In the genomic region with DNA sequence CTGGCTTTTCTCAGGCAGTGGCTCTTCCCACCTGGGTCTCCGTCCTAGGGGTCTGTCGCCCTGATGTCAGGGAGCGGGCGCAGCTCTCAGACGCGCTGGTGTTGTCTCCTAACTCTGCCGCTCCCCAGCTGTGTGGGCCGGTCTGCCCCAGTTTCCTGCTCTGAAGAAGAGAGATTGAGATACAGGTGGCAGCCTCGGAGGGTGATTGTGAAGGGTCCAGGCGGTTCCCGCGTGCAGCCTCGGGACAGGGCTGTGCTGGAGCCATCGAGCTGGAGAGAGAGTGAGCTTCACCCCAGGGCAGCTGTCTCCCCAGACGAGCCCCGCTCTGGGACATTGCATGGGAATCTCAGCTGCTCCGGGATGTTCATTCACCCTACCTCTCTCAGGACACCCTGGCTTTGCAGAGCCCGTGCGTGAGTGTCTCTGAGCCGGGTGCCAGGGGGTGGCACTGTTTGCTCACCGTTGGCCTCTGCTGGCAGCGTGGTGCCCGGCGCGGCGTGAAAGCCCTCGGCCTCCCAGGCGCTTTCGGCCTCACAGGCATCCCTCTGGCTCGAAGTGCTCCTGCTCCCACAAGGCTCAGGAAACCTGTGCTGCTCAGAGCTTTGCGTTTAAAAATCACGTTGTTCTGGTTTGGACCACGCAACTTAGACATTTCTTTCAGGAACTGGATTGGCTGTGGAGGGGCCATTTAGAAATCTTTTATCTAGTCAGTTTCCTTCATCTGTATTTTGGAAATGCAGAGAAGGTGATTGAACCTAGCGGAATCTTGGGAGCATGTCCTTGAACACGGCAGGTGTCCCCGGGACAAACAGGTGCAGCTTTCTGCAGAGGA, we compare ENCODE assay signal across 8 cellular contexts. TPM values are rescaled to one million over a fixed set of nuclear protein-coding genes. Genes with fewer than 3 reads are reported as not detected.
DNase-seq lines count a peak whose midpoint lies in the region; ATAC-seq, FAIRE-seq and TF ChIP-seq lines count a peak whose summit lies in the region.

No MANE protein-coding gene starts in this region.

- DNase-seq in AML-193 (lab: John Stamatoyannopoulos, UW) (peak; percentile 52 to 69), Panc1 (ENCODE audit: low read depth, low spot score) (no peak), K562 (ENCODE audit: extremely low read depth in 1 of 4, low spot score in 3 of 4) (no peak), kidney epithelial cell (ENCODE audit: low read depth) (no peak), substantia nigra (lab: John Stamatoyannopoulos, UW) (peak in 40 of 49 donors; percentile 5 to 84 (median 44)), KG1 (lab: John Stamatoyannopoulos, UW) (no peak)

- no peak overlapping the region for H3K27ac ChIP-seq in Panc1 (ENCODE audit: low read length)
- H3K27ac ChIP-seq in K562 (ENCODE audit: extremely low read depth, low read depth, low read length): no peak overlapping the region
- H3K27ac ChIP-seq in substantia nigra (ENCODE audit: low read depth, low read length, poor library complexity, severe bottlenecking): no peak overlapping the region

- BruUV-seq in Panc1 (replicated peaks; lab: Mats Ljungman, UMichigan) (no TSS peak), K562 (replicated peaks; lab: Mats Ljungman, UMichigan) (no TSS peak)

- H3K9me3 ChIP-seq in Panc1 (ENCODE audit: control insufficient read depth, insufficient read depth, low read depth, low read length): no peaks in the 10 kb centered on the region
- no peaks in the 10 kb centered on the region for H3K9me3 ChIP-seq in K562 (replicated peaks; ENCODE audit: control insufficient read depth, insufficient read depth, low read depth, low read length)

- no peak for FAIRE-seq in K562 (lab: Jason Lieb, UNC)

- peak overlapping the region in 1 of 2 experiments; percentile 4; a peak in 1 of 4 replicates for H3K9ac ChIP-seq in K562 (ENCODE audit: insufficient read depth in 1 of 2, low read depth in 2 of 2, low read length in 2 of 2)

- no peaks in the 10 kb centered on the region for H3K36me3 ChIP-seq in Panc1 (ENCODE audit: control insufficient read depth, insufficient read depth, low read length)
- H3K36me3 ChIP-seq in K562 (ENCODE audit: control insufficient read depth, insufficient read depth, low read length): no peaks in the 10 kb centered on the region
- no peaks in the 10 kb centered on the region for H3K36me3 ChIP-seq in kidney epithelial cell (ENCODE audit: control insufficient read depth, insufficient read depth, low read length)

- no peak for TF ChIP-seq RAD21 in K562 (CRISPR knock-in tag; conservative IDR thresholded peaks at IDR 0.05 in 1 of 2, IDR thresholded peaks at IDR 0.05 in 1 of 2)

- H4K20me1 ChIP-seq in K562 (replicated peaks; ENCODE audit: control insufficient read depth, insufficient read depth, low read length): no peaks in the 10 kb centered on the region

- H3K9me1 ChIP-seq in K562 (ENCODE audit: control insufficient read depth, insufficient read depth, low read length): no peaks in the 10 kb centered on the region

- H3K4me3 ChIP-seq in Panc1 (ENCODE audit: low read depth in 2 of 2, low read length in 2 of 2) (no peak overlapping the region), K562 (no peak overlapping the region), kidney epithelial cell (ENCODE audit: low read depth, low read length) (no peak overlapping the region)

- whole genome bisulfite sequencing in K562 (ENCODE audit: insufficient coverage, low coverage, missing lambda C conversion rate): 3% methylated on average over 35 of the region's 36 CpGs

- intact Hi-C loops in Panc1 (cut with micrococcal nuclease; ENCODE audit: unreplicated experiment): loop anchor here (5.0 kb wide), 1 partner anchor 218 kb away; no protein-coding TSS in a partner anchor
- intact Hi-C loops in K562 (cut with micrococcal nuclease): no loop called here

- H3K4me2 ChIP-seq in K562 (ENCODE audit: insufficient read depth, low read length): no peak overlapping the region

- TF ChIP-seq POLR2A in K562 (conservative IDR thresholded peaks at IDR 0.05): no peak

- H2AFZ ChIP-seq in K562 (ENCODE audit: low read depth, low read length): no peak overlapping the region

- peaks cover 4% of the 10 kb centered on the region; the same call in 1 of the 2 replicates for H3K4me1 ChIP-seq in Panc1 (ENCODE audit: control insufficient read depth, insufficient read depth, low read length)
- H3K4me1 ChIP-seq in K562 (replicated peaks in 1 of 2; ENCODE audit: control insufficient read depth in 2 of 2, insufficient read depth in 2 of 2, low read length in 2 of 2): peaks cover 0 to 9% of the 10 kb centered on the region in 2 experiments; a peak in 2 of 5 replicates

- no peak for TF ChIP-seq EP300 in K562 (IDR thresholded peaks at IDR 0.05; ENCODE audit: low read length)

- CTCF ChIA-PET in Panc1 (lab: Charles Lee) (interaction anchor here (0.7 to 1.3 kb wide), 2 partner anchors 10 to 211 kb away, joined by 4 to 5 read pairs; no protein-coding TSS in a partner anchor), K562 (lab: Yijun Ruan, JAX; ENCODE audit: low intra/inter-chr PET ratio) (no interaction called here)

- POLR2A ChIA-PET in Panc1 (lab: Charles Lee) (no interaction called here), K562 (lab: Yijun Ruan, JAX) (interaction anchor here (0.6 to 1.2 kb wide), 2 partner anchors 232 to 880 kb away, joined by 3 read pairs; no protein-coding TSS in a partner anchor)

- peak; percentile 43 for TF ChIP-seq CTCF in GM12873 (IDR thresholded peaks at IDR 0.05; ENCODE audit: insufficient read depth, low read depth, low read length, missing control alignments)
- peak; percentile 92 for TF ChIP-seq CTCF in Panc1 (IDR thresholded peaks at IDR 0.05)
- no peak; a peak in 1 of 6 replicates for TF ChIP-seq CTCF in K562 (IDR thresholded peaks at IDR 0.05 in 2 of 3, conservative IDR thresholded peaks at IDR 0.05 in 1 of 3; ENCODE audit: insufficient read depth in 2 of 3, low read depth in 1 of 3, low read length in 3 of 3)
- TF ChIP-seq CTCF in kidney epithelial cell (IDR thresholded peaks at IDR 0.05; ENCODE audit: insufficient read depth, low read length, poor library complexity, severe bottlenecking): peak; percentile 76

- ATAC-seq in Panc1: peak; percentile 97
- peak; percentile 29; the same call in 1 of the 3 replicates for ATAC-seq in K562
- ATAC-seq in GM19467 (IDR thresholded peaks at IDR 0.05; ENCODE audit: unreplicated experiment): no peak

- in situ Hi-C loops in Panc1 (cut with HindIII; ENCODE audit: low pct_unique_long_range_greater_than_20kb, low sequenced_read_pairs) (no loop called here), K562 (cut with MboI) (no loop called here)

- H3K79me2 ChIP-seq in K562 (ENCODE audit: control insufficient read depth, insufficient read depth, low read length): no peaks in the 10 kb centered on the region

- H3K27me3 ChIP-seq in Panc1 (ENCODE audit: control insufficient read depth, insufficient read depth, low read length) (no peaks in the 10 kb centered on the region), K562 (ENCODE audit: control insufficient read depth in 2 of 2, insufficient read depth in 2 of 2, low read length in 2 of 2) (peaks cover 41 to 69% of the 10 kb centered on the region in 2 experiments), kidney epithelial cell (ENCODE audit: control insufficient read depth, insufficient read depth, low read length) (peaks cover 15% of the 10 kb centered on the region)

TF ChIP-seq in K562, 482 proteins besides CTCF, POLR2A, EP300 and RAD21 (continues in another document):
- no peak for TF ChIP-seq PHB (CRISPR knock-in tag; IDR thresholded peaks at IDR 0.05)

RNA-seq across cellular contexts. Expression of a gene that starts 33.8 kb away (rescaled TPM):
- total RNA-seq in Panc1 (2021; ENCODE audit: unreplicated experiment): 24.1 TPM
- polyA plus RNA-seq in Panc1 (2012; ENCODE audit: insufficient read length): 23.0 TPM
- total RNA-seq in K562 (2011; cell fraction: chromatin; rRNA removed; ENCODE audit: low replicate concordance): 26.3 and 37.7 TPM in 2 replicates
- 23.7 and 28.0 TPM in 2 replicates for total RNA-seq in K562 (2011; cell fraction: nucleolus; rRNA removed)
- total RNA-seq in K562 (2011; cell fraction: nucleoplasm; rRNA removed): 27.5 and 34.4 TPM in 2 replicates
- total RNA-seq in K562 (2014; rRNA removed): 19.9 and 23.1 TPM in 2 replicates
- 16.6 and 16.8 TPM in 2 replicates for total RNA-seq in K562 (2014; rRNA removed; fragmentation: Illumina TruSeq; extraction: Trizol)
- total RNA-seq in K562 (2015; rRNA removed; fragmentation: Illumina TruSeq; extraction: Trizol): 20.0 and 21.2 TPM in 2 replicates
- total RNA-seq in K562 (2021): 20.6 and 22.3 TPM in 2 replicates
- polyA plus RNA-seq in K562 (2011; rRNA removed): 31.7 and 33.7 TPM in 2 replicates
- 20.8 and 27.0 TPM in 2 replicates for polyA plus RNA-seq in K562 (2011; cell fraction: cytosol; rRNA removed)
- polyA plus RNA-seq in K562 (2011; cell fraction: nucleus; rRNA removed): 25.8 and 30.3 TPM in 2 replicates
- polyA plus RNA-seq in K562 (2012): 24.8 and 25.2 TPM in 2 replicates
- polyA plus RNA-seq in K562 (2014; fragmentation: Illumina TruSeq; extraction: Trizol): 21.5 and 26.1 TPM in 2 replicates
- 10 to 100 TPM; 54.3 to 56.8 TPM for polyA plus RNA-seq in K562 (2014; fragmentation: Nextera tagmentation; extraction: Ambion mirVana)
- polyA plus RNA-seq in K562 (2014; rRNA removed): 26.2 and 27.3 TPM in 2 replicates
- 11.8 and 19.2 TPM in 2 replicates for polyA minus RNA-seq in K562 (2011; rRNA and poly(A)+ RNA removed)
- polyA minus RNA-seq in K562 (2011; cell fraction: cytosol; rRNA and poly(A)+ RNA removed): 7.3 and 7.9 TPM in 2 replicates
- polyA minus RNA-seq in K562 (2011; cell fraction: nucleus; rRNA and poly(A)+ RNA removed): 13.1 and 18.9 TPM in 2 replicates
- 28.0 and 33.2 TPM in 2 replicates for total RNA-seq in kidney epithelial cell

RNA-seq across cellular contexts. Expression of a gene that starts 38.9 kb away (rescaled TPM):
- total RNA-seq in Panc1 (2021; ENCODE audit: unreplicated experiment) (not detected), K562 (2014; rRNA removed) (not detected in 2 replicates), K562 (2014; rRNA removed; fragmentation: Illumina TruSeq; extraction: Trizol) (not detected in 2 replicates), K562 (2015; rRNA removed; fragmentation: Illumina TruSeq; extraction: Trizol) (not detected in 2 replicates), K562 (2021) (not detected in 2 replicates), kidney epithelial cell (0.55 and 1.6 TPM in 2 replicates)
- not detected for polyA plus RNA-seq in Panc1 (2012; ENCODE audit: insufficient read length)
- total RNA-seq in K562 (2011; cell fraction: chromatin; rRNA removed; ENCODE audit: low replicate concordance): not detected in 2 replicates
- total RNA-seq in K562 (2011; cell fraction: nucleolus; rRNA removed): not detected in 2 replicates
- not detected in 2 replicates for total RNA-seq in K562 (2011; cell fraction: nucleoplasm; rRNA removed)
- polyA plus RNA-seq in K562 (2011; rRNA removed) (not detected in 2 replicates), K562 (2014; fragmentation: Illumina TruSeq; extraction: Trizol) (not detected in 2 replicates), K562 (2014; fragmentation: Nextera tagmentation; extraction: Ambion mirVana) (not detected), K562 (2014; rRNA removed) (not detected in 2 replicates)
- polyA plus RNA-seq in K562 (2011; cell fraction: cytosol; rRNA removed): not detected in 2 replicates
- not detected in 2 replicates for polyA plus RNA-seq in K562 (2011; cell fraction: nucleus; rRNA removed)
- not detected in 2 replicates for polyA plus RNA-seq in K562 (2012)
- not detected in 2 replicates for polyA minus RNA-seq in K562 (2011; rRNA and poly(A)+ RNA removed)
- not detected in 2 replicates for polyA minus RNA-seq in K562 (2011; cell fraction: cytosol; rRNA and poly(A)+ RNA removed)
- polyA minus RNA-seq in K562 (2011; cell fraction: nucleus; rRNA and poly(A)+ RNA removed): not detected in 2 replicates

Comparison
In these comparisons a context has a peak if more than half of its experiments do, and no peak if none do; other contexts are left out.
1. DNase-seq: peak in AML-193 (2 of 2) and substantia nigra (40 of 49); none in Panc1 (single experiment), K562 (0 of 4), kidney epithelial cell (single experiment) and KG1 (single experiment).
2. CTCF ChIP-seq: peak in GM12873 (single experiment), Panc1 (single experiment) and kidney epithelial cell (single experiment); none in K562 (0 of 3).